ENCODE assay signal across 21 cellular contexts in the genomic region with DNA sequence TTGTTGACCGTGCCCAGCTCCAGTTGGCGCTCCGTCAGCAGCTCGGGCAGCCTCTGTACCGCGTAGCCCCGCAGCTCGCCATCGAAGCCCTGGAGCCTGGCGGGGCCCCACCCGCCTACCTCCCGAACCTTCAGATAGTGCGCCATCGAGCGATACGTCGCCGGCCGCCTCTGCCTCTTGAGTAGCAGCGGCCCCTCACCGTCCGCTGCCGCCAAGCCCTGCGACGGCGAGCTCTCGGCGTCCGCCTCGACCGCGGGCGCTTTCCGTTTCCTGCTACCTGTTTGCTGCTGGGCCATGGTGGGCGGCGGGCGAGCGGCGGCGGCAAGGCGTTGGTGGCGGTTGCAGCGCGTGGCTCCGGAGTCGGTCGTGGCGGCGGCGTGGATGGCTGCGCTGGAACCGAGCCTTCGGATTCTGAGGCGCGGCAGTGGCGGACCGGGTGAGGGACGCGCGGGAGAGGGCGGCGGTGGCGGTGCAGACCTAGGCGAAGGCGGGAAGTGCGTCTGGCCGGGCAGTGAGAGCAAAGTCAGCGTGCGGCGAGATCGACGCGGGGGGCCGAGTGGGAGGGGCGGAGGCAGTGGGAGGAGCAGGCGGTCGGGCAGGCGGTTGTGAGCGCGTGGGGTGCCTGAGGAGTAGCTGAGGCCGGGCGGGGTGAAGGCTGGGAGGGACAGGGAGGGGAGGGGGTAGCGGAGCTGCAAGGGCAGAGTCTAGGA. TPM values are rescaled to one million over a fixed set of nuclear protein-coding genes. Genes with fewer than 3 reads are reported as not detected.
DNase-seq lines count a peak whose midpoint lies in the region; ATAC-seq and TF ChIP-seq lines count a peak whose summit lies in the region.
"Had no signal": no experiment of that assay in that cellular context is flagged by ENCODE, and none has a peak within 500 bp of the region (broad histone marks: within the 10 kb centered on the region; RNA-seq: fewer than 3 reads in every experiment).

A gene (minus strand): TSS at position 502 of the 710 bp plus-strand sequence. CDS start 206 bp downstream, at position 296.

- H3K4me2 ChIP-seq in mesendoderm (ENCODE audit: low read length), result no peak within 1 kb of the TSS

- H3K4me3 ChIP-seq in gastroesophageal sphincter (peak within 1 kb of the TSS in 1 of 2 donors; percentile 32), mesendoderm (ENCODE audit: low read length) (no peak within 1 kb of the TSS), suprapubic skin (peak within 1 kb of the TSS; percentile 20)
- H3K4me3 ChIP-seq: skin epidermis had no signal

- H3K9ac ChIP-seq in mesendoderm (ENCODE audit: low read length), result peak within 1 kb of the TSS; percentile 36

- DNase-seq in NCI-H82 (lab: John Stamatoyannopoulos, UW) (peak; percentile 43), NCI-H82 treated with DMSO at 0.1 percent for 48 hours (lab: John Stamatoyannopoulos, UW; ENCODE audit: unreplicated experiment) (no peak), mesendoderm (peak; percentile 53), suprapubic skin (ENCODE audit: low spot score in 2 of 2) (no peak)
- DNase-seq in activated CD8-positive, alpha-beta T cell treated with anti-CD3 and anti-CD28 coated beads for 36 hours, result no peak
- DNase-seq: activated CD4-positive, alpha-beta T cell treated with anti-CD3 and anti-CD28 coated beads for 1 hour; activated naive CD8-positive, alpha-beta T cell treated with anti-CD3 and anti-CD28 coated beads, Interleukin-2, amount 10 ng/mL, durations not matched to agents 7 days and 5 days; activated T-cell treated with anti-CD3 and anti-CD28 coated beads for 4 hours; C1 segment of cervical spinal cord; DMS79; IMR-90; NCI-H2171 treated with DMSO at 0.1 percent for 48 hours; NK-92 treated with Interleukin-12 subunit alpha and Interleukin-12 subunit beta, amount 100 ng/mL, for 24 hours; nucleus accumbens; stimulated activated naive B cell treated with anti-CD40 and anti-IgM and Interleukin-4, amounts not matched to agents 10 μg/mL and 1 μg/mL and 100 μg/mL, for 72 hours; T-helper 2 cell had no signal

- TF ChIP-seq POLR2A in gastroesophageal sphincter (IDR thresholded peaks at IDR 0.05) (no peak), suprapubic skin (IDR thresholded peaks at IDR 0.05) (no peak)

- no peak within 1 kb of the TSS for H2BK15ac ChIP-seq in mesendoderm (replicated peaks; ENCODE audit: low read depth)

- H4K5ac ChIP-seq in mesendoderm (ENCODE audit: low read length), result no peak within 1 kb of the TSS

- no peak within 1 kb of the TSS for H3K18ac ChIP-seq in mesendoderm (ENCODE audit: low read length)

- no peaks in the 10 kb centered on the region for H3K4me1 Mint-ChIP-seq in activated CD8-positive, alpha-beta T cell treated with anti-CD3 and anti-CD28 coated beads for 36 hours (ENCODE audit: low read depth)
- H3K4me1 Mint-ChIP-seq: activated naive CD8-positive, alpha-beta T cell treated with anti-CD3 and anti-CD28 coated beads, Interleukin-2, amount 10 ng/mL, durations not matched to agents 7 days and 5 days; stimulated activated naive B cell treated with anti-CD40 and anti-IgM and Interleukin-4, amounts not matched to agents 10 μg/mL and 1 μg/mL and 100 μg/mL, for 72 hours had no signal

- H3K27ac Mint-ChIP-seq in activated CD8-positive, alpha-beta T cell treated with anti-CD3 and anti-CD28 coated beads for 36 hours, result no peak within 1 kb of the TSS
- H3K27ac Mint-ChIP-seq: activated naive CD8-positive, alpha-beta T cell treated with anti-CD3 and anti-CD28 coated beads, Interleukin-2, amount 10 ng/mL, durations not matched to agents 7 days and 5 days; stimulated activated naive B cell treated with anti-CD40 and anti-IgM and Interleukin-4, amounts not matched to agents 10 μg/mL and 1 μg/mL and 100 μg/mL, for 72 hours had no signal

- H3K36me3 ChIP-seq in gastroesophageal sphincter (no peaks in the 10 kb centered on the region), mesendoderm (ENCODE audit: control insufficient read depth, insufficient read depth, low read length) (no peaks in the 10 kb centered on the region), suprapubic skin (no peaks in the 10 kb centered on the region)

- WGBS in gastroesophageal sphincter (ENCODE audit: low coverage in 1 of 2), 2 donors, result 0 to 26% methylated on average over 2 to 3 of the region's 83 CpGs
- WGBS in mesendoderm (ENCODE audit: extremely low coverage, insufficient coverage, low lambda C conversion rate), result no CpG with 5 or more reads among the region's 83 CpGs
- 53% methylated on average over 83 of the region's 83 CpGs for WGBS in suprapubic skin

- peak within 1 kb of the TSS; percentile 73 for H3K56ac ChIP-seq in mesendoderm (ENCODE audit: low read length)

- no peaks in the 10 kb centered on the region for H3K79me2 ChIP-seq in mesendoderm (ENCODE audit: control insufficient read depth, insufficient read depth, low read length)

- CTCF ChIA-PET in activated CD8-positive, alpha-beta T cell treated with anti-CD3 and anti-CD28 coated beads for 36 hours (lab: Charles Lee), result no interaction called here

- intact Hi-C loops in activated CD8-positive, alpha-beta T cell treated with anti-CD3 and anti-CD28 coated beads for 36 hours (cut with micrococcal nuclease), result no loop called here

- no peak within 1 kb of the TSS for H2BK5ac ChIP-seq in mesendoderm (ENCODE audit: low read length)

- H3K27me3 Mint-ChIP-seq in activated CD8-positive, alpha-beta T cell treated with anti-CD3 and anti-CD28 coated beads for 36 hours, result no peaks in the 10 kb centered on the region
- H3K27me3 Mint-ChIP-seq: activated naive CD8-positive, alpha-beta T cell treated with anti-CD3 and anti-CD28 coated beads, Interleukin-2, amount 10 ng/mL, durations not matched to agents 7 days and 5 days; stimulated activated naive B cell treated with anti-CD40 and anti-IgM and Interleukin-4, amounts not matched to agents 10 μg/mL and 1 μg/mL and 100 μg/mL, for 72 hours had no signal

- H3K9me3 ChIP-seq in gastroesophageal sphincter, result no peaks in the 10 kb centered on the region
- no peaks in the 10 kb centered on the region for H3K9me3 ChIP-seq in suprapubic skin

- H3K27me3 ChIP-seq in gastroesophageal sphincter, result peaks cover 20% of the 10 kb centered on the region
- H3K27me3 ChIP-seq in mesendoderm (ENCODE audit: insufficient read depth, low read length, poor library complexity), result no peaks in the 10 kb centered on the region
- H3K27me3 ChIP-seq in suprapubic skin, result no peaks in the 10 kb centered on the region

- TF ChIP-seq EP300 in gastroesophageal sphincter (IDR thresholded peaks at IDR 0.05), result no peak
- no peak for TF ChIP-seq EP300 in suprapubic skin (IDR thresholded peaks at IDR 0.05)

- TF ChIP-seq CTCF in gastroesophageal sphincter (IDR thresholded peaks at IDR 0.05), result no peak
- no peak for TF ChIP-seq CTCF in suprapubic skin (IDR thresholded peaks at IDR 0.05)
- no peak for TF ChIP-seq CTCF in activated CD8-positive, alpha-beta T cell treated with anti-CD3 and anti-CD28 coated beads for 36 hours (IDR thresholded peaks at IDR 0.05)

- POLR2A ChIA-PET in activated CD8-positive, alpha-beta T cell treated with anti-CD3 and anti-CD28 coated beads for 36 hours (lab: Charles Lee), result no interaction called here

- H3K36me3 Mint-ChIP-seq in activated CD8-positive, alpha-beta T cell treated with anti-CD3 and anti-CD28 coated beads for 36 hours (ENCODE audit: low read depth), result no peaks in the 10 kb centered on the region
- H3K36me3 Mint-ChIP-seq: activated naive CD8-positive, alpha-beta T cell treated with anti-CD3 and anti-CD28 coated beads, Interleukin-2, amount 10 ng/mL, durations not matched to agents 7 days and 5 days; stimulated activated naive B cell treated with anti-CD40 and anti-IgM and Interleukin-4, amounts not matched to agents 10 μg/mL and 1 μg/mL and 100 μg/mL, for 72 hours had no signal

- no peaks in the 10 kb centered on the region for H3K9me3 Mint-ChIP-seq in activated CD8-positive, alpha-beta T cell treated with anti-CD3 and anti-CD28 coated beads for 36 hours
- H3K9me3 Mint-ChIP-seq: activated naive CD8-positive, alpha-beta T cell treated with anti-CD3 and anti-CD28 coated beads, Interleukin-2, amount 10 ng/mL, durations not matched to agents 7 days and 5 days had no signal

- H3K4me3 Mint-ChIP-seq in activated CD8-positive, alpha-beta T cell treated with anti-CD3 and anti-CD28 coated beads for 36 hours, result no peak within 1 kb of the TSS
- H3K4me3 Mint-ChIP-seq: activated naive CD8-positive, alpha-beta T cell treated with anti-CD3 and anti-CD28 coated beads, Interleukin-2, amount 10 ng/mL, durations not matched to agents 7 days and 5 days; stimulated activated naive B cell treated with anti-CD40 and anti-IgM and Interleukin-4, amounts not matched to agents 10 μg/mL and 1 μg/mL and 100 μg/mL, for 72 hours had no signal

- no peak within 1 kb of the TSS for H2AK5ac ChIP-seq in mesendoderm (ENCODE audit: low read length)

- H3K27ac ChIP-seq in gastroesophageal sphincter, result no peak within 1 kb of the TSS
- H3K27ac ChIP-seq in mesendoderm (ENCODE audit: low read depth, low read length), result no peak within 1 kb of the TSS
- H3K27ac ChIP-seq in suprapubic skin, result no peak within 1 kb of the TSS
- H3K27ac ChIP-seq: skin epidermis had no signal

- H3K4ac ChIP-seq in mesendoderm (ENCODE audit: low read depth, low read length), result no peak within 1 kb of the TSS

- H3K23ac ChIP-seq in mesendoderm (ENCODE audit: low read length), result no peak within 1 kb of the TSS

- ATAC-seq in gastroesophageal sphincter (peak; percentile 22), HG03045 (IDR thresholded peaks at IDR 0.05; ENCODE audit: unreplicated experiment) (no peak), HG02798 (IDR thresholded peaks at IDR 0.05; ENCODE audit: poor library complexity, unreplicated experiment) (no peak)
- ATAC-seq in activated CD8-positive, alpha-beta T cell treated with anti-CD3 and anti-CD28 coated beads for 36 hours, result no peak
- ATAC-seq: stimulated activated naive B cell treated with anti-CD40 and anti-IgM and Interleukin-4, amounts not matched to agents 10 μg/mL and 1 μg/mL and 100 μg/mL, for 72 hours had no signal

- H3K4me1 ChIP-seq in gastroesophageal sphincter (no peaks in the 10 kb centered on the region), mesendoderm (ENCODE audit: control insufficient read depth, low read depth, low read length) (no peaks in the 10 kb centered on the region), suprapubic skin (no peaks in the 10 kb centered on the region)

- H2BK120ac ChIP-seq in mesendoderm (ENCODE audit: low read depth, low read length), result no peak within 1 kb of the TSS

- no peaks in the 10 kb centered on the region for H3K79me1 ChIP-seq in mesendoderm (ENCODE audit: low read length)

- no peak within 1 kb of the TSS for H4K8ac ChIP-seq in mesendoderm (ENCODE audit: low read depth, low read length)

RNA-seq across cellular contexts. Expression of the gene that starts here (rescaled TPM):
- not detected for total RNA-seq in gastroesophageal sphincter
- polyA plus RNA-seq in mesendoderm (2013, experiment 1 of 2), result 1.6 TPM
- polyA plus RNA-seq in mesendoderm (2013, experiment 2 of 2), result 1.8 TPM
- not detected for total RNA-seq in suprapubic skin
- not detected for total RNA-seq in activated CD8-positive, alpha-beta T cell treated with anti-CD3 and anti-CD28 coated beads for 36 hours
- total RNA-seq: activated naive CD8-positive, alpha-beta T cell treated with anti-CD3 and anti-CD28 coated beads, Interleukin-2, amount 10 ng/mL, durations not matched to agents 7 days and 5 days; H4; IMR-90 had no signal
- polyA plus RNA-seq: IMR-90 had no signal

Comparison
In these comparisons a context has a peak if more than half of its experiments do, and no peak if none do; other contexts are left out.
1. DNase-seq: peak in NCI-H82 (single experiment) and mesendoderm (single experiment); none in NCI-H82 treated with DMSO at 0.1 percent for 48 hours (single experiment), suprapubic skin (0 of 2) and activated CD8-positive, alpha-beta T cell treated with anti-CD3 and anti-CD28 coated beads for 36 hours (single experiment).
2. Peak in ATAC-seq in gastroesophageal sphincter; RNA of the gene not detected or under 1 TPM.